In genomic region chr2:37635359-37636208, GRCh38 we compare ENCODE assay signal across 8 cellular contexts. TPM values are rescaled to one million over a fixed set of nuclear protein-coding genes. Genes with fewer than 3 reads are reported as not detected.
DNase-seq lines count a peak whose midpoint lies in the region; ATAC-seq and TF ChIP-seq lines count a peak whose summit lies in the region.

No MANE protein-coding gene starts in this region.

- no peak overlapping the region for H2BK12ac ChIP-seq in H9 (ENCODE audit: insufficient read length, low read depth, low read length)

- H3K27me3 Mint-ChIP-seq in H9 (ENCODE audit: low read depth), result peaks cover 2% of the 10 kb centered on the region

- H2BK20ac ChIP-seq in H9 (ENCODE audit: low read depth, low read length, poor library complexity, severe bottlenecking), result no peak overlapping the region

- TF ChIP-seq CTCF in astrocyte of the spinal cord (IDR thresholded peaks at IDR 0.05; ENCODE audit: low read depth, low read length) (no peak), H9 (conservative IDR thresholded peaks at IDR 0.05) (no peak)

- H3K79me1 ChIP-seq in H9 (ENCODE audit: insufficient read depth, low read depth, low read length, poor library complexity, severe bottlenecking), result no peaks in the 10 kb centered on the region

- no peaks in the 10 kb centered on the region for H3K9me3 Mint-ChIP-seq in H9

- no peaks in the 10 kb centered on the region for H3K79me2 ChIP-seq in H9 (ENCODE audit: insufficient read depth, low read length)

- no peaks in the 10 kb centered on the region for H3K23me2 ChIP-seq in H9 (ENCODE audit: insufficient read length, low read depth, low read length, poor library complexity, severe bottlenecking)

- H3K36me3 Mint-ChIP-seq in H9 (ENCODE audit: insufficient read depth in 1 of 3, low read depth in 3 of 3), result peaks cover 0 to 4% (median 0%) of the 10 kb centered on the region in 3 experiments; a peak in 2 of 7 replicates

- no peak overlapping the region for H3K27ac Mint-ChIP-seq in H9

- WGBS in H9 (ENCODE audit: extremely low coverage, insufficient read length, low lambda C conversion rate), result no CpG with 5 or more reads among the region's 9 CpGs

- no peaks in the 10 kb centered on the region for H3K4me1 ChIP-seq in H9 (ENCODE audit: insufficient read depth, low read length)

- H3K14ac ChIP-seq in H9 (ENCODE audit: insufficient read depth, low read length), result no peak overlapping the region

- H3T11ph ChIP-seq in H9 (ENCODE audit: low read length), result no peak overlapping the region

- H3K4me1 Mint-ChIP-seq in H9, result peaks cover 16% of the 10 kb centered on the region in 2 experiments

- no peaks in the 10 kb centered on the region for H3K9me3 ChIP-seq in H9 (ENCODE audit: control insufficient read depth, low read depth, low read length)

- H3K4me3 Mint-ChIP-seq in H9, result no peak overlapping the region

- no peak overlapping the region for H4K8ac ChIP-seq in H9 (replicated peaks; ENCODE audit: insufficient read length, low read depth, low read length)

- no peak overlapping the region for H3K9ac ChIP-seq in H9 (ENCODE audit: extremely low read depth, insufficient read length, low read length)

- H3K18ac ChIP-seq in H9 (ENCODE audit: insufficient read length, low read depth, low read length), result no peak overlapping the region

- no peak overlapping the region for H2BK120ac ChIP-seq in H9 (ENCODE audit: low read depth, low read length, poor library complexity, severe bottlenecking)

- no peak overlapping the region for H2AK5ac ChIP-seq in H9 (ENCODE audit: insufficient read length, low read length)

- H3K27ac ChIP-seq in H9 (ENCODE audit: insufficient read length, low read depth, low read length), result no peak overlapping the region

- in situ Hi-C loops in astrocyte of the spinal cord (cut with HindIII; ENCODE audit: low sequenced_read_pairs), result no loop called here

- H2BK5ac ChIP-seq in H9 (ENCODE audit: insufficient read length, low read length), result no peak overlapping the region

- H3K23ac ChIP-seq in H9 (ENCODE audit: insufficient read length, low read depth, low read length), result no peak overlapping the region

- no peak overlapping the region for H4K5ac ChIP-seq in H9 (ENCODE audit: insufficient read length, low read depth, low read length)

- no peak overlapping the region for H3K4me3 ChIP-seq in astrocyte of the spinal cord (ENCODE audit: low read depth, low read length)

- H2BK15ac ChIP-seq in H9 (ENCODE audit: low read depth, low read length), result no peak overlapping the region

- no peaks in the 10 kb centered on the region for H4K20me1 ChIP-seq in H9 (ENCODE audit: control insufficient read depth, insufficient read depth, insufficient read length)

- no peak overlapping the region for H3K4ac ChIP-seq in H9 (ENCODE audit: low read depth, low read length)

- H3K56ac ChIP-seq in H9 (ENCODE audit: insufficient read length, low read depth, low read length), result no peak overlapping the region

- DNase-seq in T-helper 2 cell (peak in 4 of 5 experiments; percentile 33 to 95 (median 66)), astrocyte of the spinal cord (ENCODE audit: low read depth, low spot score) (peak; percentile 73), pons (ENCODE audit: low spot score) (peak; percentile 85), islet precursor cell (no peak), NCI-H2081 treated with DMSO at 0.1 percent for 48 hours (lab: John Stamatoyannopoulos, UW) (no peak), H9 (no peak)

- H4K91ac ChIP-seq in H9 (ENCODE audit: insufficient read length, low read depth, low read length), result no peak overlapping the region

- H3K27me3 ChIP-seq in H9 (ENCODE audit: insufficient read depth, low read length), result no peaks in the 10 kb centered on the region

- ATAC-seq in GM18870 (IDR thresholded peaks at IDR 0.05; ENCODE audit: unreplicated experiment) (peak; percentile 79), HG03039 (IDR thresholded peaks at IDR 0.05; ENCODE audit: unreplicated experiment) (peak; percentile 60)

- no peak overlapping the region for H2AFZ ChIP-seq in H9 (ENCODE audit: low read length)

- no peak overlapping the region for H3K4me2 ChIP-seq in H9 (ENCODE audit: insufficient read depth, insufficient read length, low read length)

RNA-seq across cellular contexts. Expression of gene CDC42EP3, which starts 35.9 kb away (rescaled TPM):
- total RNA-seq in H9 (2021), result 58.3 and 61.5 TPM in 2 replicates

Comparison
In these comparisons a context has a peak if more than half of its experiments do, and no peak if none do; other contexts are left out.
1. DNase-seq: peak in T-helper 2 cell (4 of 5), astrocyte of the spinal cord (single experiment) and pons (single experiment); none in islet precursor cell (single experiment), NCI-H2081 treated with DMSO at 0.1 percent for 48 hours (single experiment) and H9 (single experiment).